Comparison of ENCODE assay signal across 12 cellular contexts in genomic region chr2:159123786-159124185, GRCh38.
DNase-seq lines count a peak whose midpoint lies in the region; ATAC-seq and TF ChIP-seq lines count a peak whose summit lies in the region.
"Had no signal": no experiment of that assay in that cellular context is flagged by ENCODE, and none has a peak within 500 bp of the region (broad histone marks: within the 10 kb centered on the region; RNA-seq: fewer than 3 reads in every experiment).

No MANE protein-coding gene starts in this region.

- no peak overlapping the region for H3K4me3 Mint-ChIP-seq in natural killer cell treated with Interleukin-12 subunit alpha and Interleukin-12 subunit beta and Interleukin-15 and Interleukin-18, amount 100 ng/mL, for 72 hours
- H3K4me3 Mint-ChIP-seq in natural killer cell = no peak overlapping the region
- H3K4me3 Mint-ChIP-seq in chondrocyte (ENCODE audit: unreplicated experiment) = no peak overlapping the region
- no peak overlapping the region for H3K4me3 Mint-ChIP-seq in nephron
- H3K4me3 Mint-ChIP-seq: activated CD8-positive, alpha-beta memory T cell treated with anti-CD3 and anti-CD28 coated beads, Interleukin-2, amount 10 ng/mL, durations not matched to agents 7 days and 5 days had no signal

- peaks cover 32 to 33% of the 10 kb centered on the region in 2 donors for H3K4me1 Mint-ChIP-seq in natural killer cell treated with Interleukin-12 subunit alpha and Interleukin-12 subunit beta and Interleukin-15 and Interleukin-18, amount 100 ng/mL, for 72 hours (ENCODE audit: low read depth in 2 of 2)
- H3K4me1 Mint-ChIP-seq in natural killer cell (peaks cover 40 to 59% of the 10 kb centered on the region in 2 donors), chondrocyte (ENCODE audit: low read depth) (peaks cover 57% of the 10 kb centered on the region), nephron (peaks cover 60% of the 10 kb centered on the region)

- H3K9me3 Mint-ChIP-seq in natural killer cell treated with Interleukin-12 subunit alpha and Interleukin-12 subunit beta and Interleukin-15 and Interleukin-18, amount 100 ng/mL, for 72 hours = no peaks in the 10 kb centered on the region
- H3K9me3 Mint-ChIP-seq in natural killer cell (no peaks in the 10 kb centered on the region), chondrocyte (ENCODE audit: low read depth) (peaks cover 3% of the 10 kb centered on the region), nephron (no peaks in the 10 kb centered on the region)

- TF ChIP-seq CTCF in natural killer cell (IDR thresholded peaks at IDR 0.05) (no peak), chondrocyte (IDR thresholded peaks at IDR 0.05) (no peak), nephron (IDR thresholded peaks at IDR 0.05; ENCODE audit: unreplicated experiment in 3 of 3) (no peak)

- intact Hi-C loops in natural killer cell (cut with micrococcal nuclease) = no loop called here

- no peak for ATAC-seq in natural killer cell treated with Interleukin-12 subunit alpha and Interleukin-12 subunit beta and Interleukin-15 and Interleukin-18, amount 100 ng/mL, for 72 hours
- no peak for ATAC-seq in natural killer cell
- no peak for ATAC-seq in GM19455 (IDR thresholded peaks at IDR 0.05; ENCODE audit: unreplicated experiment)
- ATAC-seq in GM21367 (IDR thresholded peaks at IDR 0.05; ENCODE audit: unreplicated experiment) = no peak
- no peak for ATAC-seq in GM18867 (IDR thresholded peaks at IDR 0.05; ENCODE audit: unreplicated experiment)
- ATAC-seq: activated CD8-positive, alpha-beta memory T cell treated with anti-CD3 and anti-CD28 coated beads, Interleukin-2, amount 10 ng/mL, durations not matched to agents 7 days and 5 days; gastroesophageal sphincter had no signal

- H3K27ac Mint-ChIP-seq in natural killer cell treated with Interleukin-12 subunit alpha and Interleukin-12 subunit beta and Interleukin-15 and Interleukin-18, amount 100 ng/mL, for 72 hours = peak overlapping the region; percentile 76 to 86
- H3K27ac Mint-ChIP-seq in natural killer cell = peak overlapping the region in 1 of 2 donors; percentile 87
- H3K27ac Mint-ChIP-seq in chondrocyte (ENCODE audit: unreplicated experiment) = peak overlapping the region; percentile 99
- H3K27ac Mint-ChIP-seq in nephron = peak overlapping the region; percentile 52 to 89 (median 82)
- H3K27ac Mint-ChIP-seq: activated CD8-positive, alpha-beta memory T cell treated with anti-CD3 and anti-CD28 coated beads, Interleukin-2, amount 10 ng/mL, durations not matched to agents 7 days and 5 days had no signal

- H3K27me3 Mint-ChIP-seq in natural killer cell treated with Interleukin-12 subunit alpha and Interleukin-12 subunit beta and Interleukin-15 and Interleukin-18, amount 100 ng/mL, for 72 hours = peaks cover 0 to 2% of the 10 kb centered on the region in 2 donors
- H3K27me3 Mint-ChIP-seq in natural killer cell (ENCODE audit: low read depth in 2 of 2) (no peaks in the 10 kb centered on the region), chondrocyte (ENCODE audit: low read depth) (no peaks in the 10 kb centered on the region), nephron (ENCODE audit: low read depth) (no peaks in the 10 kb centered on the region)
- H3K27me3 Mint-ChIP-seq: activated CD8-positive, alpha-beta memory T cell treated with anti-CD3 and anti-CD28 coated beads, Interleukin-2, amount 10 ng/mL, durations not matched to agents 7 days and 5 days had no signal

- no peaks in the 10 kb centered on the region for H3K36me3 Mint-ChIP-seq in natural killer cell treated with Interleukin-12 subunit alpha and Interleukin-12 subunit beta and Interleukin-15 and Interleukin-18, amount 100 ng/mL, for 72 hours
- H3K36me3 Mint-ChIP-seq in natural killer cell = no peaks in the 10 kb centered on the region
- H3K36me3 Mint-ChIP-seq in chondrocyte (ENCODE audit: low read depth) = peaks cover 3% of the 10 kb centered on the region
- peaks cover 18% of the 10 kb centered on the region for H3K36me3 Mint-ChIP-seq in nephron (ENCODE audit: low read depth)
- H3K36me3 Mint-ChIP-seq: activated CD8-positive, alpha-beta memory T cell treated with anti-CD3 and anti-CD28 coated beads, Interleukin-2, amount 10 ng/mL, durations not matched to agents 7 days and 5 days had no signal

- no peak for DNase-seq in natural killer cell treated with Interleukin-12 subunit alpha and Interleukin-12 subunit beta and Interleukin-15 and Interleukin-18, amount 100 ng/mL, for 72 hours (ENCODE audit: low spot score)
- DNase-seq in natural killer cell (no peak), chondrocyte (ENCODE audit: low spot score) (no peak), NCI-H2227 treated with DMSO at 0.1 percent for 48 hours (lab: John Stamatoyannopoulos, UW) (no peak)
- DNase-seq: activated CD8-positive, alpha-beta memory T cell treated with anti-CD3 and anti-CD28 coated beads, Interleukin-2, amount 10 ng/mL, durations not matched to agents 7 days and 5 days; NCI-H345; occipital lobe had no signal
